In genomic region chr16:88777801-88778415, GRCh38 we compare ENCODE assay signal across 19 cellular contexts. TPM values are rescaled to one million over a fixed set of nuclear protein-coding genes. Genes with fewer than 3 reads are reported as not detected.
DNase-seq lines count a peak whose midpoint lies in the region; ATAC-seq and TF ChIP-seq lines count a peak whose summit lies in the region.
"Had no signal": no experiment of that assay in that cellular context is flagged by ENCODE, and none has a peak within 500 bp of the region (broad histone marks: within the 10 kb centered on the region; RNA-seq: fewer than 3 reads in every experiment).

No MANE protein-coding gene starts in this region.

- no peak overlapping the region for H3K4me3 ChIP-seq in mesendoderm (ENCODE audit: low read length)
- H3K4me3 ChIP-seq: SJCRH30, smooth muscle cell had no signal

- no peaks in the 10 kb centered on the region for H3K36me3 Mint-ChIP-seq in natural killer cell
- no peaks in the 10 kb centered on the region for H3K36me3 Mint-ChIP-seq in natural killer cell treated with Interleukin-12 subunit alpha and Interleukin-12 subunit beta and Interleukin-15 and Interleukin-18, amount 100 ng/mL, for 72 hours
- H3K36me3 Mint-ChIP-seq in activated CD4-positive, alpha-beta memory T cell treated with anti-CD3 and anti-CD28 coated beads for 36 hours = peaks cover under 1% of the 10 kb centered on the region

- no peak for TF ChIP-seq POLR2A in erythroblast (IDR thresholded peaks at IDR 0.05; ENCODE audit: low read length)

- POLR2A ChIA-PET in activated CD4-positive, alpha-beta memory T cell treated with anti-CD3 and anti-CD28 coated beads for 36 hours (lab: Charles Lee) = interaction anchor here (0.6 kb wide), 1 partner anchor 8 kb away, joined by 3 read pairs; no protein-coding TSS in a partner anchor

- CTCF ChIA-PET in activated CD4-positive, alpha-beta memory T cell treated with anti-CD3 and anti-CD28 coated beads for 36 hours (lab: Charles Lee) = interaction anchor here (2.3 to 8.2 kb wide), 2 partner anchors 35 to 42 kb away, joined by 10 to 118 read pairs; no protein-coding TSS in a partner anchor

- no peak overlapping the region for H2AK5ac ChIP-seq in mesendoderm (ENCODE audit: low read length)

- no peaks in the 10 kb centered on the region for H3K36me3 ChIP-seq in mesendoderm (ENCODE audit: control insufficient read depth, insufficient read depth, low read length)
- H3K36me3 ChIP-seq: SJCRH30 had no signal

- H3K4me1 ChIP-seq in mesendoderm (ENCODE audit: control insufficient read depth, low read depth, low read length) = peaks cover 2% of the 10 kb centered on the region
- H3K4me1 ChIP-seq: parathyroid adenoma had no signal

- no peak overlapping the region for H3K23ac ChIP-seq in mesendoderm (ENCODE audit: low read length)

- H3K4me2 ChIP-seq in mesendoderm (ENCODE audit: low read length) = no peak overlapping the region
- H3K4me2 ChIP-seq: smooth muscle cell had no signal

- H3K18ac ChIP-seq in mesendoderm (ENCODE audit: low read length) = no peak overlapping the region

- H3K4ac ChIP-seq in mesendoderm (ENCODE audit: low read depth, low read length) = no peak overlapping the region

- H3K27me3 ChIP-seq in mesendoderm (ENCODE audit: insufficient read depth, low read length, poor library complexity) = no peaks in the 10 kb centered on the region
- H3K27me3 ChIP-seq: SJCRH30 had no signal

- intact Hi-C loops in natural killer cell (cut with micrococcal nuclease) = no loop called here
- intact Hi-C loops in activated CD4-positive, alpha-beta memory T cell treated with anti-CD3 and anti-CD28 coated beads for 36 hours (cut with micrococcal nuclease) = no loop called here

- H3K79me1 ChIP-seq in mesendoderm (ENCODE audit: low read length) = peaks cover 3% of the 10 kb centered on the region

- H2BK15ac ChIP-seq in mesendoderm (replicated peaks; ENCODE audit: low read depth) = no peak overlapping the region

- DNase-seq in natural killer cell (no peak), mesendoderm (peak; percentile 44), kidney glomerular epithelial cell (lab: John Stamatoyannopoulos, UW) (no peak), SHP77 treated with DMSO at 0.1 percent for 48 hours (lab: John Stamatoyannopoulos, UW) (no peak), erythroblast (lab: John Stamatoyannopoulos, UW) (no peak)
- no peak for DNase-seq in natural killer cell treated with Interleukin-12 subunit alpha and Interleukin-12 subunit beta and Interleukin-15 and Interleukin-18, amount 100 ng/mL, for 72 hours (ENCODE audit: low spot score)
- no peak for DNase-seq in activated CD4-positive, alpha-beta memory T cell treated with anti-CD3 and anti-CD28 coated beads for 36 hours
- DNase-seq in stimulated activated CD4-positive, alpha-beta T cell treated with anti-CD3 and anti-CD28 coated beads, Interleukin-12 subunit alpha, Interleukin-12 subunit beta, amount 100 ng/mL, for 4 hours = no peak
- DNase-seq: ACHN; activated CD4-positive, alpha-beta T cell treated with anti-CD3 and anti-CD28 coated beads, Interleukin-2, amount 10 ng/mL, durations not matched to agents 24 days and 14 days; effector CD8-positive, alpha-beta T cell; NCI-H146; NCI-H446; SJCRH30; stimulated activated naive CD4-positive, alpha-beta T cell treated with Interleukin-2 at 50 U/mL for 16 hours; T1000 had no signal

- H3K27me3 Mint-ChIP-seq in natural killer cell (ENCODE audit: low read depth in 2 of 2) = no peaks in the 10 kb centered on the region
- no peaks in the 10 kb centered on the region for H3K27me3 Mint-ChIP-seq in natural killer cell treated with Interleukin-12 subunit alpha and Interleukin-12 subunit beta and Interleukin-15 and Interleukin-18, amount 100 ng/mL, for 72 hours
- H3K27me3 Mint-ChIP-seq in activated CD4-positive, alpha-beta memory T cell treated with anti-CD3 and anti-CD28 coated beads for 36 hours = no peaks in the 10 kb centered on the region
- H3K27me3 Mint-ChIP-seq: activated CD4-positive, alpha-beta T cell treated with anti-CD3 and anti-CD28 coated beads, Interleukin-2, amount 10 ng/mL, durations not matched to agents 24 days and 14 days had no signal

- H3K56ac ChIP-seq in mesendoderm (ENCODE audit: low read length) = peak overlapping the region; percentile 73

- H3K79me2 ChIP-seq in mesendoderm (ENCODE audit: control insufficient read depth, insufficient read depth, low read length) = peaks cover 21% of the 10 kb centered on the region

- no peak overlapping the region for H4K5ac ChIP-seq in mesendoderm (ENCODE audit: low read length)

- H4K8ac ChIP-seq in mesendoderm (ENCODE audit: low read depth, low read length) = no peak overlapping the region

- H2BK120ac ChIP-seq in mesendoderm (ENCODE audit: low read depth, low read length) = no peak overlapping the region

- H3K27ac Mint-ChIP-seq in natural killer cell = peak overlapping the region; percentile 63 to 69
- H3K27ac Mint-ChIP-seq in natural killer cell treated with Interleukin-12 subunit alpha and Interleukin-12 subunit beta and Interleukin-15 and Interleukin-18, amount 100 ng/mL, for 72 hours = peak overlapping the region in 1 of 2 donors; percentile 65
- H3K27ac Mint-ChIP-seq in activated CD4-positive, alpha-beta memory T cell treated with anti-CD3 and anti-CD28 coated beads for 36 hours = peak overlapping the region; percentile 49

- H3K4me3 Mint-ChIP-seq in natural killer cell = peak overlapping the region; percentile 58
- no peak overlapping the region for H3K4me3 Mint-ChIP-seq in natural killer cell treated with Interleukin-12 subunit alpha and Interleukin-12 subunit beta and Interleukin-15 and Interleukin-18, amount 100 ng/mL, for 72 hours
- no peak overlapping the region for H3K4me3 Mint-ChIP-seq in activated CD4-positive, alpha-beta memory T cell treated with anti-CD3 and anti-CD28 coated beads for 36 hours
- H3K4me3 Mint-ChIP-seq: activated CD4-positive, alpha-beta T cell treated with anti-CD3 and anti-CD28 coated beads, Interleukin-2, amount 10 ng/mL, durations not matched to agents 24 days and 14 days had no signal

- no peaks in the 10 kb centered on the region for H3K9me3 Mint-ChIP-seq in natural killer cell
- no peaks in the 10 kb centered on the region for H3K9me3 Mint-ChIP-seq in natural killer cell treated with Interleukin-12 subunit alpha and Interleukin-12 subunit beta and Interleukin-15 and Interleukin-18, amount 100 ng/mL, for 72 hours
- H3K9me3 Mint-ChIP-seq in activated CD4-positive, alpha-beta memory T cell treated with anti-CD3 and anti-CD28 coated beads for 36 hours = no peaks in the 10 kb centered on the region
- H3K9me3 Mint-ChIP-seq: activated CD4-positive, alpha-beta T cell treated with anti-CD3 and anti-CD28 coated beads, Interleukin-2, amount 10 ng/mL, durations not matched to agents 24 days and 14 days had no signal

- ATAC-seq in natural killer cell = no peak
- ATAC-seq in natural killer cell treated with Interleukin-12 subunit alpha and Interleukin-12 subunit beta and Interleukin-15 and Interleukin-18, amount 100 ng/mL, for 72 hours = no peak
- ATAC-seq: left lobe of liver had no signal

- H2BK5ac ChIP-seq in mesendoderm (ENCODE audit: low read length) = no peak overlapping the region

- H3K27ac ChIP-seq in mesendoderm (ENCODE audit: low read depth, low read length) = no peak overlapping the region
- H3K27ac ChIP-seq: parathyroid adenoma, SJCRH30 had no signal

- TF ChIP-seq CTCF in natural killer cell (IDR thresholded peaks at IDR 0.05) = no peak

- WGBS in mesendoderm (ENCODE audit: extremely low coverage, insufficient coverage, low lambda C conversion rate) = no CpG with 5 or more reads among the region's 23 CpGs

- H3K4me1 Mint-ChIP-seq in natural killer cell = peaks cover 43 to 80% of the 10 kb centered on the region in 2 donors
- peaks cover 31 to 38% of the 10 kb centered on the region in 2 donors for H3K4me1 Mint-ChIP-seq in natural killer cell treated with Interleukin-12 subunit alpha and Interleukin-12 subunit beta and Interleukin-15 and Interleukin-18, amount 100 ng/mL, for 72 hours (ENCODE audit: low read depth in 2 of 2)
- peaks cover 59% of the 10 kb centered on the region for H3K4me1 Mint-ChIP-seq in activated CD4-positive, alpha-beta memory T cell treated with anti-CD3 and anti-CD28 coated beads for 36 hours (ENCODE audit: low read depth)

- H3K9ac ChIP-seq in mesendoderm (ENCODE audit: low read length) = peak overlapping the region; percentile 44
- H3K9ac ChIP-seq: parathyroid adenoma had no signal

RNA-seq across cellular contexts. Expression of gene PIEZO1, which starts 7.1 kb away (rescaled TPM):
- total RNA-seq in natural killer cell = 100 to 1,000 TPM; 172 to 197 (median 183) TPM
- total RNA-seq in natural killer cell treated with Interleukin-12 subunit alpha and Interleukin-12 subunit beta and Interleukin-15 and Interleukin-18, amount 100 ng/mL, for 72 hours = 100 to 1,000 TPM in 1 of 2 donors, 10 to 100 TPM in 1; 84.8 to 298 TPM
- 100 to 1,000 TPM; 221 to 234 TPM for total RNA-seq in activated CD4-positive, alpha-beta memory T cell treated with anti-CD3 and anti-CD28 coated beads for 36 hours
- polyA plus RNA-seq in mesendoderm (2013, experiment 1 of 2) = 37.5 TPM
- 38.4 TPM for polyA plus RNA-seq in mesendoderm (2013, experiment 2 of 2)

RNA-seq across cellular contexts. Expression of gene CDT1, which starts 25.7 kb away (rescaled TPM):
- 1 to 10 TPM; 2.2 to 3.8 (median 2.6) TPM for total RNA-seq in natural killer cell
- total RNA-seq in natural killer cell treated with Interleukin-12 subunit alpha and Interleukin-12 subunit beta and Interleukin-15 and Interleukin-18, amount 100 ng/mL, for 72 hours = 100 to 1,000 TPM in 1 of 2 donors, 10 to 100 TPM in 1; 50.0 to 129 TPM
- 100 to 1,000 TPM; 169 to 183 TPM for total RNA-seq in activated CD4-positive, alpha-beta memory T cell treated with anti-CD3 and anti-CD28 coated beads for 36 hours
- 38.9 TPM for polyA plus RNA-seq in mesendoderm (2013, experiment 1 of 2)
- polyA plus RNA-seq in mesendoderm (2013, experiment 2 of 2) = 37.7 TPM

RNA-seq across cellular contexts. Expression of gene APRT, which starts 33.8 kb away (rescaled TPM):
- 100 to 1,000 TPM; 118 to 123 (median 120) TPM for total RNA-seq in natural killer cell
- 100 to 1,000 TPM; 142 to 192 TPM for total RNA-seq in natural killer cell treated with Interleukin-12 subunit alpha and Interleukin-12 subunit beta and Interleukin-15 and Interleukin-18, amount 100 ng/mL, for 72 hours
- total RNA-seq in activated CD4-positive, alpha-beta memory T cell treated with anti-CD3 and anti-CD28 coated beads for 36 hours = 100 to 1,000 TPM; 270 to 272 TPM
- 300 TPM for polyA plus RNA-seq in mesendoderm (2013, experiment 1 of 2)
- polyA plus RNA-seq in mesendoderm (2013, experiment 2 of 2) = 305 TPM

Comparison
In these comparisons a context has a peak if more than half of its experiments do, and no peak if none do; other contexts are left out.
1. RNA of gene CDT1, which starts 25.7 kb away (total RNA-seq): 169 to 183 TPM in activated CD4-positive, alpha-beta memory T cell treated with anti-CD3 and anti-CD28 coated beads for 36 hours and 50.0 to 129 TPM in natural killer cell treated with Interleukin-12 subunit alpha and Interleukin-12 subunit beta and Interleukin-15 and Interleukin-18, amount 100 ng/mL, for 72 hours; 2.2 to 3.8 TPM in natural killer cell; every median in the first group is over 10 times any median in the second.